In genomic region chr22:28856095-28856455, GRCh38 we compare ENCODE assay signal across 13 cellular contexts. TPM values are rescaled to one million over a fixed set of nuclear protein-coding genes. Genes with fewer than 3 reads are reported as not detected.
DNase-seq lines count a peak whose midpoint lies in the region; ATAC-seq, FAIRE-seq and TF ChIP-seq lines count a peak whose summit lies in the region.
"Had no signal": no experiment of that assay in that cellular context is flagged by ENCODE, and none has a peak within 500 bp of the region (broad histone marks: within the 10 kb centered on the region; RNA-seq: fewer than 3 reads in every experiment).

No MANE protein-coding gene starts in this region.

- H3K27me3 Mint-ChIP-seq in neural progenitor cell (ENCODE audit: insufficient read depth, low read depth), result peaks cover 2% of the 10 kb centered on the region

- H3K9me3 Mint-ChIP-seq in neural progenitor cell, result no peaks in the 10 kb centered on the region
- H3K9me3 Mint-ChIP-seq: H9, T-cell had no signal

- H3K27me3 ChIP-seq in Panc1 (ENCODE audit: control insufficient read depth, insufficient read depth, low read length), result no peaks in the 10 kb centered on the region
- H3K27me3 ChIP-seq in neural progenitor cell, result no peaks in the 10 kb centered on the region

- WGBS in A549 (ENCODE audit: missing lambda C conversion rate), result 100% methylated on average over 1 of the region's 1 CpG

- TF ChIP-seq RAD21 in A549 (conservative IDR thresholded peaks at IDR 0.05 in 1 of 2, IDR thresholded peaks at IDR 0.05 in 1 of 2), result no peak

- TF ChIP-seq EP300 in A549 (IDR thresholded peaks at IDR 0.05), result no peak

- peaks cover 11% of the 10 kb centered on the region for H3K4me1 Mint-ChIP-seq in neural progenitor cell
- H3K4me1 Mint-ChIP-seq: B cell had no signal

- TF ChIP-seq CTCF in A549 (IDR thresholded peaks at IDR 0.05) (no peak), Panc1 (IDR thresholded peaks at IDR 0.05) (no peak), neural progenitor cell (IDR thresholded peaks at IDR 0.05) (no peak)

- no peaks in the 10 kb centered on the region for H3F3A ChIP-seq in neural progenitor cell (ENCODE audit: low read depth)

- FAIRE-seq in A549 (lab: Jason Lieb, UNC), result no peak
- FAIRE-seq: D721Med had no signal

- CTCF ChIA-PET in A549 (lab: Yijun Ruan, JAX), result interaction anchor here (0.6 to 2.8 kb wide), 28 partner anchors 8 to 624 kb away, joined by 3 to 73 read pairs (median 4); partner anchors contain the start of gene ZNRF3
- CTCF ChIA-PET in Panc1 (lab: Charles Lee), result interaction anchor here (0.5 to 1.9 kb wide), 3 partner anchors 175 to 185 kb away, joined by 5 to 14 read pairs (median 5); no protein-coding TSS in a partner anchor

- BruUV-seq in Panc1 (replicated peaks; lab: Mats Ljungman, UMichigan), result no TSS peak

- intact Hi-C loops in Panc1 (cut with micrococcal nuclease; ENCODE audit: unreplicated experiment), result loop anchor here (5.0 kb wide), 1 partner anchor 186 kb away; no protein-coding TSS in a partner anchor

- H3K27ac Mint-ChIP-seq in neural progenitor cell, result no peak overlapping the region
- H3K27ac Mint-ChIP-seq: B cell, H9, T-cell had no signal

- peak overlapping the region; percentile 27 for H2AFZ ChIP-seq in neural progenitor cell (replicated peaks)

- in situ Hi-C loops in Panc1 (cut with HindIII; ENCODE audit: low pct_unique_long_range_greater_than_20kb, low sequenced_read_pairs), result no loop called here

- H3K4me3 Mint-ChIP-seq in neural progenitor cell, result no peak overlapping the region
- H3K4me3 Mint-ChIP-seq: B cell, H9, T-cell had no signal

- H3K27ac ChIP-seq in A549 (peak overlapping the region; percentile 64 to 67; a peak in 5 of 6 replicates), Panc1 (ENCODE audit: low read length) (no peak overlapping the region), neural progenitor cell (no peak overlapping the region)
- H3K27ac ChIP-seq: SK-N-MC had no signal

- H3K4me3 ChIP-seq in A549, result no peak overlapping the region
- H3K4me3 ChIP-seq in Panc1 (ENCODE audit: low read depth in 2 of 2, low read length in 2 of 2), result no peak overlapping the region
- no peak overlapping the region for H3K4me3 ChIP-seq in neural progenitor cell
- H3K4me3 ChIP-seq: SK-N-MC had no signal

- H3K79me2 ChIP-seq in neural progenitor cell (ENCODE audit: low read depth), result no peaks in the 10 kb centered on the region

- no peaks in the 10 kb centered on the region for H3K36me3 ChIP-seq in Panc1 (ENCODE audit: control insufficient read depth, insufficient read depth, low read length)
- no peaks in the 10 kb centered on the region for H3K36me3 ChIP-seq in neural progenitor cell

- H3K9me3 ChIP-seq in A549 (no peaks in the 10 kb centered on the region), Panc1 (ENCODE audit: control insufficient read depth, insufficient read depth, low read depth, low read length) (no peaks in the 10 kb centered on the region), neural progenitor cell (ENCODE audit: low read depth) (no peaks in the 10 kb centered on the region)

- no peak overlapping the region for H3K9ac ChIP-seq in neural progenitor cell

- DNase-seq in A549 (ENCODE audit: low read depth in 1 of 2, low spot score in 1 of 2), result no peak
- DNase-seq in Panc1 (ENCODE audit: low read depth, low spot score), result no peak
- DNase-seq in left lobe of liver (ENCODE audit: low spot score), result no peak
- no peak for DNase-seq in neural progenitor cell (ENCODE audit: low spot score)
- no peak for DNase-seq in NCI-H1417 (lab: John Stamatoyannopoulos, UW)
- DNase-seq: SHP77 treated with DMSO at 0.1 percent for 48 hours had no signal

- peak; percentile 30 to 57; a peak in 3 of 6 replicates for ATAC-seq in A549
- ATAC-seq in Panc1, result peak; percentile 60
- peak; percentile 27 for ATAC-seq in left lobe of liver
- no peak for ATAC-seq in GM19324 (IDR thresholded peaks at IDR 0.05; ENCODE audit: low FRiP score, unreplicated experiment)
- no peak for ATAC-seq in GM18858 (IDR thresholded peaks at IDR 0.05; ENCODE audit: unreplicated experiment)

- H3K4me1 ChIP-seq in A549 (peaks cover 9% of the 10 kb centered on the region; the same call in 2 of the 3 replicates), Panc1 (ENCODE audit: control insufficient read depth, insufficient read depth, low read length) (no peaks in the 10 kb centered on the region), neural progenitor cell (no peaks in the 10 kb centered on the region)

- peak overlapping the region; percentile 49; the same call in 1 of the 3 replicates for H3K4me2 ChIP-seq in A549
- H3K4me2 ChIP-seq in neural progenitor cell, result no peak overlapping the region

- POLR2A ChIA-PET in A549 (lab: Yijun Ruan, JAX) (no interaction called here), Panc1 (lab: Charles Lee) (no interaction called here)

- no peaks in the 10 kb centered on the region for H4K20me1 ChIP-seq in neural progenitor cell (ENCODE audit: low read depth)

- no peak for TF ChIP-seq POLR2A in A549 (IDR thresholded peaks at IDR 0.05; ENCODE audit: low read length)

- H3K36me3 Mint-ChIP-seq in neural progenitor cell, result no peaks in the 10 kb centered on the region
- H3K36me3 Mint-ChIP-seq: T-cell had no signal

TF ChIP-seq in A549, 52 proteins besides CTCF, POLR2A, EP300 and RAD21:
- no peak for TF ChIP-seq NPAS2 (CRISPR knock-in tag; IDR thresholded peaks at IDR 0.05; ENCODE audit: borderline replicate concordance)
- TF ChIP-seq MAFK (IDR thresholded peaks at IDR 0.05; ENCODE audit: partially characterized antibody), result no peak
- TF ChIP-seq JUNB (IDR thresholded peaks at IDR 0.05), result no peak
- no peak for TF ChIP-seq MAX (IDR thresholded peaks at IDR 0.05)
- no peak for TF ChIP-seq HOXA7 (CRISPR knock-in tag; IDR thresholded peaks at IDR 0.05)
- TF ChIP-seq HOXB5 (CRISPR knock-in tag; IDR thresholded peaks at IDR 0.05), result no peak
- no peak for TF ChIP-seq BHLHE40 (IDR thresholded peaks at IDR 0.05; ENCODE audit: low read depth, low read length)
- TF ChIP-seq FOSB (CRISPR knock-in tag; IDR thresholded peaks at IDR 0.05), result no peak
- no peak for TF ChIP-seq ATOH8 (CRISPR knock-in tag; IDR thresholded peaks at IDR 0.05; ENCODE audit: low read depth)
- no peak for TF ChIP-seq EHMT2 (IDR thresholded peaks at IDR 0.05; ENCODE audit: low read depth)
- no peak for TF ChIP-seq JUN (IDR thresholded peaks at IDR 0.05)
- TF ChIP-seq CBX2 (IDR thresholded peaks at IDR 0.05; ENCODE audit: borderline replicate concordance, low read depth), result no peak
- no peak for TF ChIP-seq CEBPB (IDR thresholded peaks at IDR 0.05)
- no peak for TF ChIP-seq E2F6 (IDR thresholded peaks at IDR 0.05; ENCODE audit: borderline replicate concordance, low read depth)
- TF ChIP-seq ESRRA (IDR thresholded peaks at IDR 0.05; ENCODE audit: borderline replicate concordance, low read length), result no peak
- TF ChIP-seq NR3C1 (IDR thresholded peaks at IDR 0.05), result no peak
- TF ChIP-seq SMC3 (IDR thresholded peaks at IDR 0.05), result no peak

RNA-seq across cellular contexts. Expression of gene ZNRF3, which starts 27.3 kb away (rescaled TPM):
- 4.6 and 5.5 TPM in 2 replicates for polyA plus RNA-seq in A549 (2011; rRNA removed)
- polyA plus RNA-seq in A549 (2012; cell fraction: cytosol; rRNA removed), result 6.1 and 9.1 TPM in 2 replicates
- polyA plus RNA-seq in A549 (2012; cell fraction: nucleus; rRNA removed), result 7.8 and 14.2 TPM in 2 replicates
- polyA plus RNA-seq in A549 (2017; fragmentation: RNase III; extraction: RNeasy Plus Mini Kit Qiagen cat#74134 plus additional on column Dnase treatment), result 5.5 to 6.9 TPM (median 6.0 TPM) in 3 replicates
- polyA minus RNA-seq in A549 (2011; rRNA and poly(A)+ RNA removed), result 4.8 and 6.3 TPM in 2 replicates
- 7.3 TPM for total RNA-seq in Panc1 (2021; ENCODE audit: unreplicated experiment)
- polyA plus RNA-seq in Panc1 (2012; ENCODE audit: insufficient read length), result 5.3 TPM
- 7.3 TPM for total RNA-seq in left lobe of liver
- total RNA-seq in neural progenitor cell (ENCODE audit: low replicate concordance), result 4.1 and 12.0 TPM in 2 replicates

RNA-seq across cellular contexts. Expression of gene XBP1, which starts 55.7 kb away (rescaled TPM):
- polyA plus RNA-seq in A549 (2011; rRNA removed) (172 and 207 TPM in 2 replicates), A549 (2017; fragmentation: RNase III; extraction: RNeasy Plus Mini Kit Qiagen cat#74134 plus additional on column Dnase treatment) (30.0 to 34.1 TPM (median 32.7 TPM) in 3 replicates)
- polyA plus RNA-seq in A549 (2012; cell fraction: cytosol; rRNA removed), result 29.2 and 32.2 TPM in 2 replicates
- polyA plus RNA-seq in A549 (2012; cell fraction: nucleus; rRNA removed), result 32.1 and 37.9 TPM in 2 replicates
- polyA minus RNA-seq in A549 (2011; rRNA and poly(A)+ RNA removed), result 160 and 223 TPM in 2 replicates
- total RNA-seq in Panc1 (2021; ENCODE audit: unreplicated experiment) (48.8 TPM), left lobe of liver (389 TPM), neural progenitor cell (ENCODE audit: low replicate concordance) (72.7 and 73.9 TPM in 2 replicates)
- 43.2 TPM for polyA plus RNA-seq in Panc1 (2012; ENCODE audit: insufficient read length)

Comparison
In these comparisons a context has a peak if more than half of its experiments do, and no peak if none do; other contexts are left out.
1. ATAC-seq: peak in A549 (2 of 2), Panc1 (single experiment) and left lobe of liver (single experiment); none in GM19324 (single experiment) and GM18858 (single experiment).
2. H3K27ac ChIP-seq: peak in A549 (2 of 2); none in Panc1 (single experiment) and neural progenitor cell (single experiment).